ENCODE assay signal across 19 cellular contexts in the genomic region with DNA sequence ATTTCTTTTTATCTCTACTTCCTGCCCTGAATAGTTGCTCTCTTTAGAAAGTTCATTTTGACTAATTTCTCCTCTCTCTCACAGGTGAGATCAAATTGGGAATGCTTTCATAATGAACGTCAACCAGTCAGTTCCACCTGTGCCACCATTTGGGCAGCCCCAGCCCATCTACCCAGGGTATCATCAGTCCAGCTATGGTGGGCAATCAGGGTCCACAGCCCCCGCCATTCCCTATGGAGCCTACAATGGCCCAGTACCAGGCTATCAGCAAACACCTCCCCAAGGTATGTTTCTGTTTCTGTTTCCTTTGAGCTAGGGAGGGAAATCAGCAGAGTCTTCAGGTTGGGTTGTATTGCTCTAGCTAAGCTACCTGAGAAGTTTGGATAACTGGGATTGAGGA. TPM values are rescaled to one million over a fixed set of nuclear protein-coding genes. Genes with fewer than 3 reads are reported as not detected.
DNase-seq lines count a peak whose midpoint lies in the region; ATAC-seq and TF ChIP-seq lines count a peak whose summit lies in the region.
"Had no signal": no experiment of that assay in that cellular context is flagged by ENCODE, and none has a peak within 500 bp of the region (broad histone marks: within the 10 kb centered on the region; RNA-seq: fewer than 3 reads in every experiment).

No MANE protein-coding gene starts in this region.

- H3K4me1 Mint-ChIP-seq in CD8-positive, alpha-beta memory T cell, result peaks cover 46 to 67% (median 65%) of the 10 kb centered on the region in 3 donors
- peaks cover 55% of the 10 kb centered on the region for H3K4me1 Mint-ChIP-seq in activated CD8-positive, alpha-beta memory T cell treated with anti-CD3 and anti-CD28 coated beads, Interleukin-2, amount 10 ng/mL, durations not matched to agents 7 days and 5 days

- H3K4me3 ChIP-seq in BLaER1 treated with 17β-estradiol and CSF1 and Interleukin-3, amounts not matched to agents 10 nM and 100 nM, result no peak overlapping the region
- no peak overlapping the region for H3K4me3 ChIP-seq in CD8-positive, alpha-beta memory T cell (ENCODE audit: low read length)
- H3K4me3 ChIP-seq: cardiac muscle cell, HAP-1 had no signal

- H3K27me3 ChIP-seq in BLaER1 treated with 17β-estradiol and CSF1 and Interleukin-3, amounts not matched to agents 10 nM and 100 nM, result no peaks in the 10 kb centered on the region
- no peaks in the 10 kb centered on the region for H3K27me3 ChIP-seq in CD8-positive, alpha-beta memory T cell (ENCODE audit: insufficient read depth, low read length, poor library complexity, severe bottlenecking)
- H3K27me3 ChIP-seq: cardiac muscle cell had no signal

- H3K27ac ChIP-seq in BLaER1 treated with 17β-estradiol and CSF1 and Interleukin-3, amounts not matched to agents 10 nM and 100 nM, result no peak overlapping the region
- no peak overlapping the region for H3K27ac ChIP-seq in CD8-positive, alpha-beta memory T cell (ENCODE audit: low read depth, low read length)
- H3K27ac ChIP-seq: cardiac muscle cell had no signal

- no peak for DNase-seq in CD8-positive, alpha-beta memory T cell
- no peak for DNase-seq in activated CD8-positive, alpha-beta memory T cell treated with anti-CD3 and anti-CD28 coated beads, Interleukin-2, amount 10 ng/mL, durations not matched to agents 7 days and 5 days
- peak; percentile 26 for DNase-seq in mesenteric fat pad (ENCODE audit: low spot score)
- no peak for DNase-seq in omental fat pad (ENCODE audit: low spot score)
- no peak for DNase-seq in SW 1271 (lab: John Stamatoyannopoulos, UW)
- DNase-seq in stimulated activated naive CD4-positive, alpha-beta T cell (lab: John Stamatoyannopoulos, UW), result no peak
- DNase-seq: activated CD4-positive, alpha-beta T cell treated with anti-CD3 and anti-CD28 coated beads, Interleukin-2, amount 50 U/mL, for 1 hour; activated naive CD4-positive, alpha-beta T cell treated with anti-CD3 and anti-CD28 coated beads for 36 hours; DMS53; effector memory CD4-positive, alpha-beta T cell; NCI-H146; NCI-H2227 treated with DMSO at 0.1 percent for 48 hours; NK-92 treated with Interleukin-12 subunit alpha and Interleukin-12 subunit beta, amount 100 ng/mL, for 24 hours; SHP77; stimulated activated CD4-positive, alpha-beta T cell treated with anti-CD3 and anti-CD28 coated beads, Interleukin-15, amount 100 ng/mL, for 24 hours had no signal

- no peaks in the 10 kb centered on the region for H3K27me3 Mint-ChIP-seq in CD8-positive, alpha-beta memory T cell
- no peaks in the 10 kb centered on the region for H3K27me3 Mint-ChIP-seq in activated CD8-positive, alpha-beta memory T cell treated with anti-CD3 and anti-CD28 coated beads, Interleukin-2, amount 10 ng/mL, durations not matched to agents 7 days and 5 days

- peak overlapping the region; percentile 46 to 88 (median 77) for H3K27ac Mint-ChIP-seq in CD8-positive, alpha-beta memory T cell
- H3K27ac Mint-ChIP-seq in activated CD8-positive, alpha-beta memory T cell treated with anti-CD3 and anti-CD28 coated beads, Interleukin-2, amount 10 ng/mL, durations not matched to agents 7 days and 5 days, result peak overlapping the region; percentile 67

- H3K9me3 ChIP-seq in BLaER1 treated with 17β-estradiol and CSF1 and Interleukin-3, amounts not matched to agents 10 nM and 100 nM (replicated peaks in 1 of 11), result no peaks in the 10 kb centered on the region
- no peaks in the 10 kb centered on the region for H3K9me3 ChIP-seq in CD8-positive, alpha-beta memory T cell (ENCODE audit: low read length)
- H3K9me3 ChIP-seq: HAP-1 had no signal

- H3K4me1 ChIP-seq in BLaER1 treated with 17β-estradiol and CSF1 and Interleukin-3, amounts not matched to agents 10 nM and 100 nM, result peaks cover 29 to 60% (median 33%) of the 10 kb centered on the region in 10 experiments
- peaks cover 54% of the 10 kb centered on the region for H3K4me1 ChIP-seq in CD8-positive, alpha-beta memory T cell (ENCODE audit: insufficient read depth, low read length)

- no peak for TF ChIP-seq CTCF in omental fat pad (IDR thresholded peaks at IDR 0.05)

- no peak for ATAC-seq in activated CD8-positive, alpha-beta memory T cell treated with anti-CD3 and anti-CD28 coated beads, Interleukin-2, amount 10 ng/mL, durations not matched to agents 7 days and 5 days
- no peak for ATAC-seq in omental fat pad (ENCODE audit: low FRiP score)
- no peak for ATAC-seq in GM21390 (IDR thresholded peaks at IDR 0.05; ENCODE audit: unreplicated experiment)

- CTCF ChIA-PET in CD8-positive, alpha-beta memory T cell (lab: Charles Lee), result interaction anchor here (1.0 to 4.9 kb wide), 2 partner anchors 12 to 22 kb away, joined by 4 to 26 read pairs; no protein-coding TSS in a partner anchor
- CTCF ChIA-PET in activated CD8-positive, alpha-beta memory T cell treated with anti-CD3 and anti-CD28 coated beads, Interleukin-2, amount 10 ng/mL, durations not matched to agents 7 days and 5 days (lab: Charles Lee), result interaction anchor here (0.7 to 4.4 kb wide), 2 partner anchors 16 to 24 kb away, joined by 4 to 18 read pairs; no protein-coding TSS in a partner anchor

- peak overlapping the region in 4 of 11 experiments; percentile 0 to 83 (median 4); a peak in 3 of 22 replicates for H3K9ac ChIP-seq in BLaER1 treated with 17β-estradiol and CSF1 and Interleukin-3, amounts not matched to agents 10 nM and 100 nM

- peaks cover 7 to 55% (median 11%) of the 10 kb centered on the region in 3 donors for H3K36me3 Mint-ChIP-seq in CD8-positive, alpha-beta memory T cell
- H3K36me3 Mint-ChIP-seq in activated CD8-positive, alpha-beta memory T cell treated with anti-CD3 and anti-CD28 coated beads, Interleukin-2, amount 10 ng/mL, durations not matched to agents 7 days and 5 days, result peaks cover 31% of the 10 kb centered on the region

- H3K4me3 Mint-ChIP-seq in CD8-positive, alpha-beta memory T cell, result peak overlapping the region in 6 of 7 donors; percentile 54 to 75 (median 70)
- peak overlapping the region; percentile 62 for H3K4me3 Mint-ChIP-seq in activated CD8-positive, alpha-beta memory T cell treated with anti-CD3 and anti-CD28 coated beads, Interleukin-2, amount 10 ng/mL, durations not matched to agents 7 days and 5 days

- peaks cover 20 to 56% (median 34%) of the 10 kb centered on the region in 11 experiments; a peak in 18 of 22 replicates for H4K20me1 ChIP-seq in BLaER1 treated with 17β-estradiol and CSF1 and Interleukin-3, amounts not matched to agents 10 nM and 100 nM

- H3K4me2 ChIP-seq in BLaER1 treated with 17β-estradiol and CSF1 and Interleukin-3, amounts not matched to agents 10 nM and 100 nM, result peak overlapping the region in 7 of 11 experiments; percentile 86 to 98 (median 88); a peak in 9 of 22 replicates

- peaks cover 55 to 69% (median 61%) of the 10 kb centered on the region in 11 experiments for H3K36me3 ChIP-seq in BLaER1 treated with 17β-estradiol and CSF1 and Interleukin-3, amounts not matched to agents 10 nM and 100 nM
- H3K36me3 ChIP-seq in CD8-positive, alpha-beta memory T cell (ENCODE audit: insufficient read depth, low read length), result peaks cover 33% of the 10 kb centered on the region

- no peaks in the 10 kb centered on the region for H3K9me3 Mint-ChIP-seq in CD8-positive, alpha-beta memory T cell
- no peaks in the 10 kb centered on the region for H3K9me3 Mint-ChIP-seq in activated CD8-positive, alpha-beta memory T cell treated with anti-CD3 and anti-CD28 coated beads, Interleukin-2, amount 10 ng/mL, durations not matched to agents 7 days and 5 days (ENCODE audit: low read depth)
- H3K9me3 Mint-ChIP-seq: activated naive CD4-positive, alpha-beta T cell treated with anti-CD3 and anti-CD28 coated beads for 36 hours had no signal

- POLR2A ChIA-PET in CD8-positive, alpha-beta memory T cell (lab: Charles Lee), result interaction anchor here (0.8 to 1.2 kb wide), 2 partner anchors 13 to 17 kb away, joined by 3 read pairs; no protein-coding TSS in a partner anchor

RNA-seq across cellular contexts. Expression of a gene that starts 2.5 kb away (rescaled TPM):
- 10 to 100 TPM; 93.1 to 95.9 TPM for total RNA-seq in CD8-positive, alpha-beta memory T cell
- polyA plus RNA-seq in CD8-positive, alpha-beta memory T cell, result 70.3 TPM
- total RNA-seq in activated CD8-positive, alpha-beta memory T cell treated with anti-CD3 and anti-CD28 coated beads, Interleukin-2, amount 10 ng/mL, durations not matched to agents 7 days and 5 days, result 10 to 100 TPM; 84.5 to 98.0 TPM
- total RNA-seq in mesenteric fat pad (65.5 TPM), omental fat pad (10 to 100 TPM; 45.1 to 53.7 (median 47.5) TPM)

RNA-seq across cellular contexts. Expression of a gene that starts 35.1 kb away (rescaled TPM):
- total RNA-seq in CD8-positive, alpha-beta memory T cell, result 10 to 100 TPM; 35.8 to 37.2 TPM
- 52.6 TPM for polyA plus RNA-seq in CD8-positive, alpha-beta memory T cell
- 10 to 100 TPM; 29.0 to 36.2 TPM for total RNA-seq in activated CD8-positive, alpha-beta memory T cell treated with anti-CD3 and anti-CD28 coated beads, Interleukin-2, amount 10 ng/mL, durations not matched to agents 7 days and 5 days
- total RNA-seq in mesenteric fat pad, result 17.7 TPM
- 10 to 100 TPM; 20.5 to 29.1 (median 25.0) TPM for total RNA-seq in omental fat pad

RNA-seq across cellular contexts. Expression of a gene that starts 38.7 kb away (rescaled TPM):
- 10 to 100 TPM; 54.3 to 57.6 TPM for total RNA-seq in CD8-positive, alpha-beta memory T cell
- 26.0 TPM for polyA plus RNA-seq in CD8-positive, alpha-beta memory T cell
- 10 to 100 TPM; 73.6 to 83.7 TPM for total RNA-seq in activated CD8-positive, alpha-beta memory T cell treated with anti-CD3 and anti-CD28 coated beads, Interleukin-2, amount 10 ng/mL, durations not matched to agents 7 days and 5 days
- total RNA-seq in mesenteric fat pad (91.5 TPM), omental fat pad (100 to 1,000 TPM in 1 of 4 donors, 10 to 100 TPM in 3; 63.2 to 128 (median 79.3) TPM)

RNA-seq across cellular contexts. Expression of a gene that starts 48.8 kb away (rescaled TPM):
- total RNA-seq in CD8-positive, alpha-beta memory T cell, result 1 to 10 TPM; 7.4 to 8.6 TPM
- 0.45 TPM for polyA plus RNA-seq in CD8-positive, alpha-beta memory T cell
- total RNA-seq in activated CD8-positive, alpha-beta memory T cell treated with anti-CD3 and anti-CD28 coated beads, Interleukin-2, amount 10 ng/mL, durations not matched to agents 7 days and 5 days, result 10 to 100 TPM in 1 of 2 experiments, 1 to 10 TPM in 1; 9.8 to 12.3 TPM
- 7.4 TPM for total RNA-seq in mesenteric fat pad
- 1 to 10 TPM; 4.3 to 8.8 (median 5.4) TPM for total RNA-seq in omental fat pad
